8 cellular contexts compared by ENCODE assay signal in the genomic region with DNA sequence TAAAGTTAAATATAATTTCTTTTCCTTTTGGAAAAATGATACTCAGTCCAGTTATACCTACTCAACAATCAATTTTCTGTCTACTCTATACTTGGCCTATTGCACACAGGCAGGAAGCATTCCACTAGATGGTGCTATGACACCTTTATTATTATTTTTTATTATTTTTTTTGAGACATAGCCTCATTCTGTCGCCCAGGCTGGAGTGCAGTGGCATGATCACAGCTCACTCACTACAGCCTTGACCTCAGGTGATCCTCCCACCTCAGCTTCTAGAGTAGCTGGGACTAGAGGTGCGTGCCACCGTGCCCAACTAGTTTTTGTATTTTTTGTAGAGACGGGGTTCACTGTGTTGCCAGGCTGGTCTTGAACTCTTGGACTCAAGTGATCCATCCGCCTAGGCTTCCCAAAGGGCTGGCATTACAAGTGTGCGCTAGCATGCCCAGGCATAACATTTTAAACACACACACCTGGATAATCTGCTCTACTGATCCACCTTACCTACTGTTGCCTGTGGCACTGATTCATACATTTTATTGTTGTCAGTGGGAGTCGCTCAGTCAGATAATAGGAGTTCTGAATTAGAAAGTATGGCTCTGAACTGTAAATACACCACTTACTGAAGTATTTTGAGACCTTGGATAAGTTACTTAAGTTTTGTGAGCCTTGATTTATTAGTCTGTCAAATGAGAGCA. TPM values are rescaled to one million over a fixed set of nuclear protein-coding genes. Genes with fewer than 3 reads are reported as not detected.
DNase-seq lines count a peak whose midpoint lies in the region; ATAC-seq and TF ChIP-seq lines count a peak whose summit lies in the region.

No MANE protein-coding gene starts in this region.

- H3K9me3 Mint-ChIP-seq in CD8-positive, alpha-beta T cell: no peaks in the 10 kb centered on the region
- no peaks in the 10 kb centered on the region for H3K9me3 Mint-ChIP-seq in activated naive CD8-positive, alpha-beta T cell treated with anti-CD3 and anti-CD28 coated beads, Interleukin-2, amount 10 ng/mL, durations not matched to agents 7 days and 5 days

- peak; percentile 73 for ATAC-seq in CD8-positive, alpha-beta T cell
- peak; percentile 58 for ATAC-seq in activated naive CD8-positive, alpha-beta T cell treated with anti-CD3 and anti-CD28 coated beads, Interleukin-2, amount 10 ng/mL, durations not matched to agents 7 days and 5 days (ENCODE audit: low read depth)
- peak in 1 of 2 donors; percentile 44 for ATAC-seq in lower lobe of right lung
- no peak for ATAC-seq in GM21528 (IDR thresholded peaks at IDR 0.05; ENCODE audit: low FRiP score, unreplicated experiment)

- H3K4me1 Mint-ChIP-seq in CD8-positive, alpha-beta T cell (ENCODE audit: low read depth): peaks cover 9% of the 10 kb centered on the region
- peaks cover 21% of the 10 kb centered on the region for H3K4me1 Mint-ChIP-seq in activated naive CD8-positive, alpha-beta T cell treated with anti-CD3 and anti-CD28 coated beads, Interleukin-2, amount 10 ng/mL, durations not matched to agents 7 days and 5 days

- peaks cover 39% of the 10 kb centered on the region for H3K36me3 ChIP-seq in CD8-positive, alpha-beta T cell (ENCODE audit: insufficient read depth, low read length)
- peaks cover 98% of the 10 kb centered on the region for H3K36me3 ChIP-seq in lower lobe of right lung

- no peaks in the 10 kb centered on the region for H3K27me3 Mint-ChIP-seq in CD8-positive, alpha-beta T cell (ENCODE audit: low read depth)
- no peaks in the 10 kb centered on the region for H3K27me3 Mint-ChIP-seq in activated naive CD8-positive, alpha-beta T cell treated with anti-CD3 and anti-CD28 coated beads, Interleukin-2, amount 10 ng/mL, durations not matched to agents 7 days and 5 days

- H3K9me3 ChIP-seq in CD8-positive, alpha-beta T cell (ENCODE audit: low read length): no peaks in the 10 kb centered on the region
- no peaks in the 10 kb centered on the region for H3K9me3 ChIP-seq in lower lobe of right lung

- POLR2A ChIA-PET in CD8-positive, alpha-beta T cell (lab: Charles Lee): interaction anchor here (0.7 kb wide), 1 partner anchor 126 kb away, joined by 3 read pairs; no protein-coding TSS in a partner anchor
- POLR2A ChIA-PET in activated naive CD8-positive, alpha-beta T cell treated with anti-CD3 and anti-CD28 coated beads, Interleukin-2, amount 10 ng/mL, durations not matched to agents 7 days and 5 days (lab: Charles Lee): interaction anchor here (0.5 to 2.2 kb wide), 5 partner anchors 14 to 144 kb away, joined by 3 to 9 read pairs (median 3); a partner anchor contains a TSS

- no peak overlapping the region for H3K27ac ChIP-seq in CD8-positive, alpha-beta T cell (ENCODE audit: low read depth, low read length)
- no peak overlapping the region for H3K27ac ChIP-seq in lower lobe of right lung

- peak; percentile 24; the same call in 1 of the 2 replicates for TF ChIP-seq RAD21 in Ishikawa (IDR thresholded peaks at IDR 0.05; ENCODE audit: low read depth)

- peak overlapping the region; percentile 57 for H3K27ac Mint-ChIP-seq in CD8-positive, alpha-beta T cell
- peak overlapping the region; percentile 48 for H3K27ac Mint-ChIP-seq in activated naive CD8-positive, alpha-beta T cell treated with anti-CD3 and anti-CD28 coated beads, Interleukin-2, amount 10 ng/mL, durations not matched to agents 7 days and 5 days

- intact Hi-C loops in CD8-positive, alpha-beta T cell (cut with DNase I, micrococcal nuclease): loop anchor here (1.0 to 10.0 kb wide), 8 partner anchors 70 to 524 kb away; a partner anchor contains a TSS
- intact Hi-C loops in lower lobe of right lung (cut with DNase I): no loop called here

- H3K36me3 Mint-ChIP-seq in CD8-positive, alpha-beta T cell: peaks cover 69% of the 10 kb centered on the region
- H3K36me3 Mint-ChIP-seq in activated naive CD8-positive, alpha-beta T cell treated with anti-CD3 and anti-CD28 coated beads, Interleukin-2, amount 10 ng/mL, durations not matched to agents 7 days and 5 days: peaks cover 27% of the 10 kb centered on the region

- H3K4me3 Mint-ChIP-seq in CD8-positive, alpha-beta T cell: no peak overlapping the region
- no peak overlapping the region for H3K4me3 Mint-ChIP-seq in activated naive CD8-positive, alpha-beta T cell treated with anti-CD3 and anti-CD28 coated beads, Interleukin-2, amount 10 ng/mL, durations not matched to agents 7 days and 5 days

- H3K27me3 ChIP-seq in CD8-positive, alpha-beta T cell (ENCODE audit: insufficient read depth, low read length): no peaks in the 10 kb centered on the region
- no peaks in the 10 kb centered on the region for H3K27me3 ChIP-seq in lower lobe of right lung (ENCODE audit: low read depth)

- H3K4me1 ChIP-seq in CD8-positive, alpha-beta T cell (ENCODE audit: insufficient read depth, low read length): peaks cover 5% of the 10 kb centered on the region
- H3K4me1 ChIP-seq in lower lobe of right lung: no peaks in the 10 kb centered on the region

- CTCF ChIA-PET in CD8-positive, alpha-beta T cell (lab: Charles Lee): interaction anchor here (0.7 to 6.4 kb wide), 21 partner anchors 10 to 445 kb away, joined by 3 to 51 read pairs (median 3); a partner anchor contains a TSS

- TF ChIP-seq EP300 in Ishikawa (IDR thresholded peaks at IDR 0.05; ENCODE audit: borderline replicate concordance): no peak

- H3K4me3 ChIP-seq in CD8-positive, alpha-beta T cell (ENCODE audit: low read depth, low read length): no peak overlapping the region
- H3K4me3 ChIP-seq in lower lobe of right lung: no peak overlapping the region

- peak in 2 of 7 experiments; percentile 12 to 47 for DNase-seq in CD8-positive, alpha-beta T cell
- no peak for DNase-seq in activated naive CD8-positive, alpha-beta T cell treated with anti-CD3 and anti-CD28 coated beads, Interleukin-2, amount 10 ng/mL, durations not matched to agents 7 days and 5 days
- DNase-seq in lower lobe of right lung (no peak), C1 segment of cervical spinal cord (lab: John Stamatoyannopoulos, UW) (no peak), HPDE6-E6E7 (ENCODE audit: extremely low spot score) (no peak), H4 (ENCODE audit: low spot score) (no peak)

- peak; percentile 75 for TF ChIP-seq CTCF in CD8-positive, alpha-beta T cell (IDR thresholded peaks at IDR 0.05)
- TF ChIP-seq CTCF in lower lobe of right lung (IDR thresholded peaks at IDR 0.05): peak; percentile 45

TF ChIP-seq in Ishikawa, 13 proteins besides CTCF, POLR2A, EP300 and RAD21:
- TF ChIP-seq NFIC (IDR thresholded peaks at IDR 0.05): no peak
- TF ChIP-seq FOXM1 (IDR thresholded peaks at IDR 0.05; ENCODE audit: borderline replicate concordance, low read depth): no peak
- no peak for TF ChIP-seq TCF12 (IDR thresholded peaks at IDR 0.05; ENCODE audit: low read depth)
- no peak for TF ChIP-seq CREB1 (IDR thresholded peaks at IDR 0.05; ENCODE audit: low read depth)
- no peak for TF ChIP-seq EGR1 (IDR thresholded peaks at IDR 0.05)
- TF ChIP-seq, protein P1, sequence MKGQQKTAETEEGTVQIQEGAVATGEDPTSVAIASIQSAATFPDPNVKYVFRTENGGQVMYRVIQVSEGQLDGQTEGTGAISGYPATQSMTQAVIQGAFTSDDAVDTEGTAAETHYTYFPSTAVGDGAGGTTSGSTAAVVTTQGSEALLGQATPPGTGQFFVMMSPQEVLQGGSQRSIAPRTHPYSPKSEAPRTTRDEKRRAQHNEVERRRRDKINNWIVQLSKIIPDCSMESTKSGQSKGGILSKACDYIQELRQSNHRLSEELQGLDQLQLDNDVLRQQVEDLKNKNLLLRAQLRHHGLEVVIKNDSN (IDR thresholded peaks at IDR 0.05): no peak
- TF ChIP-seq, protein P2, sequence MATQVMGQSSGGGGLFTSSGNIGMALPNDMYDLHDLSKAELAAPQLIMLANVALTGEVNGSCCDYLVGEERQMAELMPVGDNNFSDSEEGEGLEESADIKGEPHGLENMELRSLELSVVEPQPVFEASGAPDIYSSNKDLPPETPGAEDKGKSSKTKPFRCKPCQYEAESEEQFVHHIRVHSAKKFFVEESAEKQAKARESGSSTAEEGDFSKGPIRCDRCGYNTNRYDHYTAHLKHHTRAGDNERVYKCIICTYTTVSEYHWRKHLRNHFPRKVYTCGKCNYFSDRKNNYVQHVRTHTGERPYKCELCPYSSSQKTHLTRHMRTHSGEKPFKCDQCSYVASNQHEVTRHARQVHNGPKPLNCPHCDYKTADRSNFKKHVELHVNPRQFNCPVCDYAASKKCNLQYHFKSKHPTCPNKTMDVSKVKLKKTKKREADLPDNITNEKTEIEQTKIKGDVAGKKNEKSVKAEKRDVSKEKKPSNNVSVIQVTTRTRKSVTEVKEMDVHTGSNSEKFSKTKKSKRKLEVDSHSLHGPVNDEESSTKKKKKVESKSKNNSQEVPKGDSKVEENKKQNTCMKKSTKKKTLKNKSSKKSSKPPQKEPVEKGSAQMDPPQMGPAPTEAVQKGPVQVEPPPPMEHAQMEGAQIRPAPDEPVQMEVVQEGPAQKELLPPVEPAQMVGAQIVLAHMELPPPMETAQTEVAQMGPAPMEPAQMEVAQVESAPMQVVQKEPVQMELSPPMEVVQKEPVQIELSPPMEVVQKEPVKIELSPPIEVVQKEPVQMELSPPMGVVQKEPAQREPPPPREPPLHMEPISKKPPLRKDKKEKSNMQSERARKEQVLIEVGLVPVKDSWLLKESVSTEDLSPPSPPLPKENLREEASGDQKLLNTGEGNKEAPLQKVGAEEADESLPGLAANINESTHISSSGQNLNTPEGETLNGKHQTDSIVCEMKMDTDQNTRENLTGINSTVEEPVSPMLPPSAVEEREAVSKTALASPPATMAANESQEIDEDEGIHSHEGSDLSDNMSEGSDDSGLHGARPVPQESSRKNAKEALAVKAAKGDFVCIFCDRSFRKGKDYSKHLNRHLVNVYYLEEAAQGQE (IDR thresholded peaks at IDR 0.05; ENCODE audit: low read depth): no peak
- no peak for TF ChIP-seq CEBPB (IDR thresholded peaks at IDR 0.05)
- no peak for TF ChIP-seq YY1 (IDR thresholded peaks at IDR 0.05; ENCODE audit: low read depth)
- no peak for TF ChIP-seq TEAD4 (IDR thresholded peaks at IDR 0.05)
- no peak for TF ChIP-seq ZBTB7A (IDR thresholded peaks at IDR 0.05; ENCODE audit: low read depth)
- TF ChIP-seq, protein P3, sequence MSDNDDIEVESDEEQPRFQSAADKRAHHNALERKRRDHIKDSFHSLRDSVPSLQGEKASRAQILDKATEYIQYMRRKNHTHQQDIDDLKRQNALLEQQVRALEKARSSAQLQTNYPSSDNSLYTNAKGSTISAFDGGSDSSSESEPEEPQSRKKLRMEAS (IDR thresholded peaks at IDR 0.05): no peak
- TF ChIP-seq TAF1 (IDR thresholded peaks at IDR 0.05; ENCODE audit: low read depth): no peak

RNA-seq across cellular contexts. Expression of a gene that starts 56.2 kb away (rescaled TPM):
- 10 to 100 TPM; 63.7 to 68.9 TPM for total RNA-seq in CD8-positive, alpha-beta T cell
- total RNA-seq in activated naive CD8-positive, alpha-beta T cell treated with anti-CD3 and anti-CD28 coated beads, Interleukin-2, amount 10 ng/mL, durations not matched to agents 7 days and 5 days: 10 to 100 TPM; 63.6 to 69.0 TPM
- total RNA-seq in lower lobe of right lung: 60.6 TPM
- 39.1 and 40.0 TPM in 2 replicates for total RNA-seq in H4 (2014; rRNA removed; shearing (Covaris generic))
